In genomic region chr15:99706557-99707303, GRCh38 we compare ENCODE assay signal across 9 cellular contexts. TPM values are rescaled to one million over a fixed set of nuclear protein-coding genes. Genes with fewer than 3 reads are reported as not detected.
DNase-seq lines count a peak whose midpoint lies in the region; ATAC-seq, FAIRE-seq and TF ChIP-seq lines count a peak whose summit lies in the region.
"Had no signal": no experiment of that assay in that cellular context is flagged by ENCODE, and none has a peak within 500 bp of the region (broad histone marks: within the 10 kb centered on the region; RNA-seq: fewer than 3 reads in every experiment).

No MANE protein-coding gene starts in this region.

- H3K4me3 ChIP-seq in coronary artery, result peak overlapping the region; percentile 18

- peaks cover 23% of the 10 kb centered on the region for H3K4me1 Mint-ChIP-seq in T-helper 17 cell

- ATAC-seq in T-helper 17 cell, result no peak
- no peak for ATAC-seq in GM21737 (IDR thresholded peaks at IDR 0.05; ENCODE audit: unreplicated experiment)
- ATAC-seq in GM21423 (IDR thresholded peaks at IDR 0.05; ENCODE audit: unreplicated experiment), result no peak

- H3K36me3 Mint-ChIP-seq in T-helper 17 cell (ENCODE audit: low read depth), result peaks cover 6% of the 10 kb centered on the region

- peak; percentile 39 for FAIRE-seq in GM19239 (lab: Jason Lieb, UNC)

- peak overlapping the region; percentile 82 for H3K27ac Mint-ChIP-seq in T-helper 17 cell
- H3K27ac Mint-ChIP-seq: immature natural killer cell had no signal

- H3K27me3 Mint-ChIP-seq in T-helper 17 cell, result no peaks in the 10 kb centered on the region

- no peaks in the 10 kb centered on the region for H3K9me3 ChIP-seq in T-helper 17 cell (ENCODE audit: control insufficient read depth, low read length, poor library complexity, severe bottlenecking)

- DNase-seq in GM19239 (ENCODE audit: insufficient read length, low spot score), result no peak
- no peak for DNase-seq in T-helper 17 cell
- no peak for DNase-seq in coronary artery (ENCODE audit: low spot score)
- peak; percentile 34 to 40 for DNase-seq in stimulated activated CD4-positive, alpha-beta T cell treated with anti-CD3 and anti-CD28 coated beads, Interleukin-2, amount 100 ng/mL, for 24 hours
- DNase-seq in DMS53 (lab: John Stamatoyannopoulos, UW), result no peak
- no peak for DNase-seq in ecto neural progenitor cell (ENCODE audit: low spot score)
- DNase-seq: immature natural killer cell had no signal

- H3K27ac ChIP-seq in coronary artery, result peak overlapping the region; percentile 49 to 61

- H3K4me3 Mint-ChIP-seq in T-helper 17 cell, result peak overlapping the region; percentile 77

- TF ChIP-seq CTCF in coronary artery (IDR thresholded peaks at IDR 0.05), result no peak

RNA-seq across cellular contexts. Expression of gene LYSMD4, which starts 26.5 kb away (rescaled TPM):
- total RNA-seq in T-helper 17 cell, result 1 to 10 TPM; 6.8 to 9.2 TPM

Comparison
In these comparisons a context has a peak if more than half of its experiments do, and no peak if none do; other contexts are left out.
1. DNase-seq: peak in stimulated activated CD4-positive, alpha-beta T cell treated with anti-CD3 and anti-CD28 coated beads, Interleukin-2, amount 100 ng/mL, for 24 hours (2 of 2); none in GM19239 (single experiment), T-helper 17 cell (0 of 3), coronary artery (single experiment), DMS53 (single experiment) and ecto neural progenitor cell (single experiment).